In genomic region chr2:23685706-23686105, GRCh38 we compare ENCODE assay signal across 25 cellular contexts.
"Had no signal": no experiment of that assay in that cellular context is flagged by ENCODE, and none has a peak within 500 bp of the region (broad histone marks: within the 10 kb centered on the region; RNA-seq: fewer than 3 reads in every experiment).

No MANE protein-coding gene starts in this region.

- H3K79me2 ChIP-seq: hepatocyte had no signal

- ATAC-seq: effector memory CD8-positive, alpha-beta T cell; gastrocnemius medialis; naive thymus-derived CD4-positive, alpha-beta T cell; sciatic nerve; stimulated activated memory B cell treated with anti-CD40 and anti-IgM and Interleukin-4, amounts not matched to agents 10 μg/mL and 1 μg/mL and 100 μg/mL, for 72 hours; stimulated activated naive CD8-positive, alpha-beta T cell treated with anti-CD3 and anti-CD28 coated beads, Interleukin-15, amount 100 ng/mL, for 72 hours had no signal

- H3K36me3 Mint-ChIP-seq: activated naive CD8-positive, alpha-beta T cell treated with anti-CD3 and anti-CD28 coated beads, Interleukin-2, amount 10 ng/mL, durations not matched to agents 7 days and 5 days; type B pancreatic cell had no signal

- H3K4me2 ChIP-seq: hepatocyte had no signal

- H3K4me1 ChIP-seq: vagina had no signal

- DNase-seq: activated CD4-positive, alpha-beta T cell treated with anti-CD3 and anti-CD28 coated beads for 4 hours; activated CD4-positive, alpha-beta T cell treated with anti-CD3 and anti-CD28 coated beads, Interleukin-2, amount 50 U/mL, for 4 hours; activated effector memory CD4-positive, alpha-beta T cell treated with Interleukin-2 at 50 U/mL for 16 hours; activated naive CD4-positive, alpha-beta T cell treated with Interleukin-2 at 50 U/mL for 16 hours; activated naive CD8-positive, alpha-beta T cell treated with anti-CD3 and anti-CD28 coated beads, Interleukin-2, amount 10 ng/mL, durations not matched to agents 7 days and 5 days; activated T-cell treated with anti-CD3 and anti-CD28 coated beads for 4 hours; cortex of kidney; effector memory CD8-positive, alpha-beta T cell; erythroblast; gastrocnemius medialis; islet precursor cell; left cardiac atrium; naive thymus-derived CD4-positive, alpha-beta T cell; stimulated activated CD4-positive, alpha-beta T cell treated with anti-CD3 and anti-CD28 coated beads, Interleukin-12 subunit alpha, Interleukin-12 subunit beta, amount 100 ng/mL, for 4 hours; stimulated activated CD4-positive, alpha-beta T cell treated with anti-CD3 and anti-CD28 coated beads, Interleukin-4, amount 100 ng/mL, for 24 hours; stimulated activated naive CD8-positive, alpha-beta T cell treated with anti-CD3 and anti-CD28 coated beads, Interleukin-15, amount 100 ng/mL, for 72 hours; T-helper 1 cell had no signal

- H3K9me3 ChIP-seq: ascending aorta, gastrocnemius medialis, vagina had no signal

- H2AFZ ChIP-seq: hepatocyte had no signal

- H3K36me3 ChIP-seq: ascending aorta had no signal

- H3K27ac ChIP-seq: ascending aorta, gastrocnemius medialis, hepatocyte, skin epidermis, vagina had no signal

- H3K27ac Mint-ChIP-seq: activated naive CD8-positive, alpha-beta T cell treated with anti-CD3 and anti-CD28 coated beads, Interleukin-2, amount 10 ng/mL, durations not matched to agents 7 days and 5 days; mesothelial cell of epicardium; stimulated activated memory B cell treated with anti-CD40 and anti-IgM and Interleukin-4, amounts not matched to agents 10 μg/mL and 1 μg/mL and 100 μg/mL, for 72 hours; type B pancreatic cell had no signal

- H3K4me3 Mint-ChIP-seq: activated naive CD8-positive, alpha-beta T cell treated with anti-CD3 and anti-CD28 coated beads, Interleukin-2, amount 10 ng/mL, durations not matched to agents 7 days and 5 days; effector memory CD8-positive, alpha-beta T cell; mesothelial cell of epicardium; naive thymus-derived CD4-positive, alpha-beta T cell; stimulated activated memory B cell treated with anti-CD40 and anti-IgM and Interleukin-4, amounts not matched to agents 10 μg/mL and 1 μg/mL and 100 μg/mL, for 72 hours; stimulated activated naive CD8-positive, alpha-beta T cell treated with anti-CD3 and anti-CD28 coated beads, Interleukin-15, amount 100 ng/mL, for 72 hours; type B pancreatic cell had no signal

- H3K9me3 Mint-ChIP-seq: activated naive CD8-positive, alpha-beta T cell treated with anti-CD3 and anti-CD28 coated beads, Interleukin-2, amount 10 ng/mL, durations not matched to agents 7 days and 5 days; effector memory CD8-positive, alpha-beta T cell; mesothelial cell of epicardium; stimulated activated naive CD8-positive, alpha-beta T cell treated with anti-CD3 and anti-CD28 coated beads, Interleukin-15, amount 100 ng/mL, for 72 hours; type B pancreatic cell had no signal

- H3K27me3 Mint-ChIP-seq: activated naive CD8-positive, alpha-beta T cell treated with anti-CD3 and anti-CD28 coated beads, Interleukin-2, amount 10 ng/mL, durations not matched to agents 7 days and 5 days; naive thymus-derived CD4-positive, alpha-beta T cell; stimulated activated memory B cell treated with anti-CD40 and anti-IgM and Interleukin-4, amounts not matched to agents 10 μg/mL and 1 μg/mL and 100 μg/mL, for 72 hours; stimulated activated naive CD8-positive, alpha-beta T cell treated with anti-CD3 and anti-CD28 coated beads, Interleukin-15, amount 100 ng/mL, for 72 hours; type B pancreatic cell had no signal

- H3K27me3 ChIP-seq: ascending aorta, gastrocnemius medialis, hepatocyte, vagina had no signal

- H3K4me3 ChIP-seq: ascending aorta, gastrocnemius medialis, hepatocyte, skin epidermis, vagina had no signal

- H3K4me1 Mint-ChIP-seq: stimulated activated memory B cell treated with anti-CD40 and anti-IgM and Interleukin-4, amounts not matched to agents 10 μg/mL and 1 μg/mL and 100 μg/mL, for 72 hours had no signal
